Comparison of ENCODE assay signal across 31 cellular contexts in genomic region chr5:113800686-113801085, GRCh38.
A peak's percentile ranks its signal among the peaks of the same experiment; 100 is the strongest.
DNase-seq lines count a peak whose midpoint lies in the region; ATAC-seq and TF ChIP-seq lines count a peak whose summit lies in the region.
"Had no signal": no experiment of that assay in that cellular context is flagged by ENCODE, and none has a peak within 500 bp of the region (broad histone marks: within the 10 kb centered on the region; RNA-seq: fewer than 3 reads in every experiment).

No MANE protein-coding gene starts in this region.

- H3K36me3 ChIP-seq in mesendoderm (ENCODE audit: control insufficient read depth, insufficient read depth, low read length), result no peaks in the 10 kb centered on the region
- H3K36me3 ChIP-seq: BE2C; BLaER1; BLaER1 treated with 17β-estradiol and CSF1 and Interleukin-3, amounts not matched to agents 10 nM and 100 nM had no signal

- H4K5ac ChIP-seq in mesendoderm (ENCODE audit: low read length), result no peak overlapping the region

- H3K56ac ChIP-seq in mesendoderm (ENCODE audit: low read length), result no peak overlapping the region

- no peaks in the 10 kb centered on the region for H3K79me2 ChIP-seq in mesendoderm (ENCODE audit: control insufficient read depth, insufficient read depth, low read length)

- H3K9ac ChIP-seq in mesendoderm (ENCODE audit: low read length), result no peak overlapping the region
- H3K9ac ChIP-seq: BLaER1; BLaER1 treated with 17β-estradiol and CSF1 and Interleukin-3, amounts not matched to agents 10 nM and 100 nM had no signal

- H3K23ac ChIP-seq in mesendoderm (ENCODE audit: low read length), result no peak overlapping the region

- H3K4me2 ChIP-seq in mesendoderm (ENCODE audit: low read length), result no peak overlapping the region
- H3K4me2 ChIP-seq: A549; BLaER1; BLaER1 treated with 17β-estradiol and CSF1 and Interleukin-3, amounts not matched to agents 10 nM and 100 nM had no signal

- H3K79me1 ChIP-seq in mesendoderm (ENCODE audit: low read length), result no peaks in the 10 kb centered on the region

- H3K18ac ChIP-seq in mesendoderm (ENCODE audit: low read length), result no peak overlapping the region

- H2BK15ac ChIP-seq in mesendoderm (replicated peaks; ENCODE audit: low read depth), result no peak overlapping the region

- H3K4ac ChIP-seq in mesendoderm (ENCODE audit: low read depth, low read length), result no peak overlapping the region

- no peak overlapping the region for H2AK5ac ChIP-seq in mesendoderm (ENCODE audit: low read length)

- no peaks in the 10 kb centered on the region for H3K4me1 ChIP-seq in mesendoderm (ENCODE audit: control insufficient read depth, low read depth, low read length)
- H3K4me1 ChIP-seq: A549, BLaER1, Caco-2 had no signal

- no peaks in the 10 kb centered on the region for H3K27me3 ChIP-seq in mesendoderm (ENCODE audit: insufficient read depth, low read length, poor library complexity)
- H3K27me3 ChIP-seq: BLaER1; BLaER1 treated with 17β-estradiol and CSF1 and Interleukin-3, amounts not matched to agents 10 nM and 100 nM had no signal

- H4K8ac ChIP-seq in mesendoderm (ENCODE audit: low read depth, low read length), result no peak overlapping the region

- ATAC-seq in omental fat pad (ENCODE audit: low FRiP score), result peak; percentile 86
- ATAC-seq: A549; CD8-positive, alpha-beta T cell had no signal

- WGBS in mesendoderm (ENCODE audit: extremely low coverage, insufficient coverage, low lambda C conversion rate), result no CpG with 5 or more reads among the region's 3 CpGs

- DNase-seq in NCI-H226, result peak; percentile 19
- DNase-seq in mesendoderm, result peak; percentile 27
- DNase-seq in omental fat pad (ENCODE audit: low spot score), result no peak
- DNase-seq in OCI-M2 (lab: John Stamatoyannopoulos, UW; ENCODE audit: unreplicated experiment), result no peak
- no peak for DNase-seq in activated CD4-positive, CD25-positive, alpha-beta regulatory T cell (lab: John Stamatoyannopoulos, UW)
- no peak for DNase-seq in activated CD8-positive, alpha-beta memory T cell treated with anti-CD3 and anti-CD28 coated beads, Interleukin-2, amount 50 U/mL, for 48 hours
- DNase-seq: 8988T; ACHN; AML-193; BE2C; C1 segment of cervical spinal cord; Caco-2; Calu3; CD4-positive, alpha-beta memory T cell; CD4-positive, alpha-beta T cell; CD4-positive, CD25-positive, alpha-beta regulatory T cell; CD8-positive, alpha-beta memory T cell; CD8-positive, alpha-beta T cell; COR-L47; DMS 273 treated with DMSO at 0.1 percent for 48 hours; DMS153; DMS53; DMS79; DMS79 treated with DMSO at 0.1 percent for 48 hours; DND-41; EL had no signal

- no peak overlapping the region for H2BK5ac ChIP-seq in mesendoderm (ENCODE audit: low read length)

- H3K27ac ChIP-seq in mesendoderm (ENCODE audit: low read depth, low read length), result no peak overlapping the region
- H3K27ac ChIP-seq: 22Rv1; A549; BLaER1; BLaER1 treated with 17β-estradiol and CSF1 and Interleukin-3, amounts not matched to agents 10 nM and 100 nM; C4-2B had no signal

- no peak overlapping the region for H3K4me3 ChIP-seq in mesendoderm (ENCODE audit: low read length)
- H3K4me3 ChIP-seq: A549; BLaER1; BLaER1 treated with 17β-estradiol and CSF1 and Interleukin-3, amounts not matched to agents 10 nM and 100 nM had no signal

- no peak for TF ChIP-seq CTCF in omental fat pad (IDR thresholded peaks at IDR 0.05)

- H2BK120ac ChIP-seq in mesendoderm (ENCODE audit: low read depth, low read length), result no peak overlapping the region

Comparison
In these comparisons a context has a peak if more than half of its experiments do, and no peak if none do; other contexts are left out.
1. DNase-seq: peak in NCI-H226 (single experiment) and mesendoderm (single experiment); none in omental fat pad (single experiment), OCI-M2 (single experiment), activated CD4-positive, CD25-positive, alpha-beta regulatory T cell (0 of 4) and activated CD8-positive, alpha-beta memory T cell treated with anti-CD3 and anti-CD28 coated beads, Interleukin-2, amount 50 U/mL, for 48 hours (single experiment).